Comparison of ENCODE assay signal across 19 cellular contexts in the genomic region with DNA sequence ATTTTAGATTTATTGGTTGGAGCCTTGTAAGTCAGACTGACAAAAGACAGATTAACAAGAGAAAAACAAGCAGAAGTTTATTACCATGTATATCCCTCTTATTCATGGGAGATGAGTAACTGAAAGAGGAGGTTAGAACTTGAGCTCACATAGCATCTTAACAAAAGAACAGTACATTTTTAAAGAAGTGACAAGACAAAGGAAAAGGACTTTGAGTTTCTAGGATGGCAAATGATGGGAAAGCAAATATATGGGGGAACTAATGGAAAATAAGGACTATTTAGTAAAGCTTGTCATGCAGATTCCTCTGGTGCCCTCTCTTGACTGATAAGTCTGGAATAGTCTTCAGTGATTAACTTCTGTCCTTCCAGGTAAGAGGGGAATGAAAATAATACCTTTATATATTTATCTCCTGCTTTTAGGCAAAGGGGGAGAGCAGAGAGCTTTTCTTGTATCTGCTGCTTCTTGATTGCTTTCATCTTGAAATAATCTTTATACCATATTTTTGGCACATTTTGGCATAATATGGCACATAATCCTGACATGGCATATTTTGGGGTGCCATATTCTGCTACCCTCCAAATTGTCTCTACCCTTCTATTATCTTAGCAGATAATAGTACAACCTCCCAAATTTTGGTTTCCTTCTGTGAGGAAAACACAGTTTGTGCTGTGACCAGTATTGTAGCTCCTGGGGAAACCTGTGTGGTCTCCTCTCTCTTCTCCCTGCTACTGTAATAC.
DNase-seq lines count a peak whose midpoint lies in the region; ATAC-seq and TF ChIP-seq lines count a peak whose summit lies in the region.
"Had no signal": no experiment of that assay in that cellular context is flagged by ENCODE, and none has a peak within 500 bp of the region (broad histone marks: within the 10 kb centered on the region; RNA-seq: fewer than 3 reads in every experiment).

No MANE protein-coding gene starts in this region.

- ATAC-seq in HG02588 (IDR thresholded peaks at IDR 0.05; ENCODE audit: unreplicated experiment) (no peak), GM18870 (IDR thresholded peaks at IDR 0.05; ENCODE audit: unreplicated experiment) (no peak)
- ATAC-seq: GM12878 had no signal

- H3K9ac ChIP-seq in ES-I3 (ENCODE audit: low read depth, low read length) (peak overlapping the region; percentile 26; the same call in 1 of the 2 replicates), HUES64 (ENCODE audit: low read depth, low read length) (peak overlapping the region; percentile 44; the same call in 1 of the 2 replicates), endodermal cell (ENCODE audit: extremely low read depth, low read length, poor library complexity, severe bottlenecking) (no peak overlapping the region)
- H3K9ac ChIP-seq: BLaER1 had no signal

- H3K9me3 Mint-ChIP-seq in endodermal cell = peaks cover 4% of the 10 kb centered on the region
- H3K9me3 Mint-ChIP-seq in activated T-helper 1 cell treated with anti-CD3 and anti-CD28 coated beads, Interleukin-12 subunit alpha, Interleukin-12 subunit beta, Interleukin-2, Interleukin-4 antibody, amounts not matched to agents 30 ng/mL and 10 ng/mL and 1 ng/mL, durations not matched to agents 14 hours and 24 hours and 36 hours = no peaks in the 10 kb centered on the region
- H3K9me3 Mint-ChIP-seq: CD4-positive, alpha-beta memory T cell had no signal

- H3K4me1 ChIP-seq in ES-I3 (ENCODE audit: insufficient read depth, low read length) = peaks cover 29% of the 10 kb centered on the region
- H3K4me1 ChIP-seq in HUES64 (ENCODE audit: insufficient read depth, low read length) = peaks cover 39% of the 10 kb centered on the region
- no peaks in the 10 kb centered on the region for H3K4me1 ChIP-seq in endodermal cell (ENCODE audit: control insufficient read depth, insufficient read depth, low read length)
- H3K4me1 ChIP-seq: BLaER1, Peyer's patch had no signal

- H3K9me3 ChIP-seq in ES-I3 (ENCODE audit: control insufficient read depth, insufficient read depth, low read length) (peaks cover 19% of the 10 kb centered on the region), HUES64 (ENCODE audit: insufficient read depth, low read depth, low read length) (peaks cover 9% of the 10 kb centered on the region), endodermal cell (ENCODE audit: control insufficient read depth, low read length) (peaks cover 7% of the 10 kb centered on the region)
- H3K9me3 ChIP-seq: BLaER1, Peyer's patch had no signal

- H3K36me3 ChIP-seq in ES-I3 (ENCODE audit: insufficient read depth, low read length) (no peaks in the 10 kb centered on the region), HUES64 (ENCODE audit: insufficient read depth, low read length) (no peaks in the 10 kb centered on the region), endodermal cell (ENCODE audit: control insufficient read depth, insufficient read depth, low read length) (no peaks in the 10 kb centered on the region)
- H3K36me3 ChIP-seq: BLaER1, Peyer's patch had no signal

- H3K36me3 Mint-ChIP-seq in endodermal cell (ENCODE audit: low read depth) = no peaks in the 10 kb centered on the region
- no peaks in the 10 kb centered on the region for H3K36me3 Mint-ChIP-seq in activated T-helper 1 cell treated with anti-CD3 and anti-CD28 coated beads, Interleukin-12 subunit alpha, Interleukin-12 subunit beta, Interleukin-2, Interleukin-4 antibody, amounts not matched to agents 30 ng/mL and 10 ng/mL and 1 ng/mL, durations not matched to agents 14 hours and 24 hours and 36 hours (ENCODE audit: low read depth)
- H3K36me3 Mint-ChIP-seq: CD4-positive, alpha-beta memory T cell had no signal

- H3K4me3 ChIP-seq in HUES64 (ENCODE audit: low read length) (no peak overlapping the region; the same call in 1 of the 2 replicates), endodermal cell (ENCODE audit: low read length) (no peak overlapping the region)
- H3K4me3 ChIP-seq: BLaER1, GM12878, Peyer's patch had no signal

- peaks cover 16% of the 10 kb centered on the region for H3K4me1 Mint-ChIP-seq in endodermal cell
- H3K4me1 Mint-ChIP-seq in activated T-helper 1 cell treated with anti-CD3 and anti-CD28 coated beads, Interleukin-12 subunit alpha, Interleukin-12 subunit beta, Interleukin-2, Interleukin-4 antibody, amounts not matched to agents 30 ng/mL and 10 ng/mL and 1 ng/mL, durations not matched to agents 14 hours and 24 hours and 36 hours (ENCODE audit: low read depth) = no peaks in the 10 kb centered on the region
- H3K4me1 Mint-ChIP-seq: CD4-positive, alpha-beta memory T cell had no signal

- H3K27me3 Mint-ChIP-seq in endodermal cell (ENCODE audit: insufficient read depth) = no peaks in the 10 kb centered on the region
- peaks cover 2% of the 10 kb centered on the region for H3K27me3 Mint-ChIP-seq in activated T-helper 1 cell treated with anti-CD3 and anti-CD28 coated beads, Interleukin-12 subunit alpha, Interleukin-12 subunit beta, Interleukin-2, Interleukin-4 antibody, amounts not matched to agents 30 ng/mL and 10 ng/mL and 1 ng/mL, durations not matched to agents 14 hours and 24 hours and 36 hours (ENCODE audit: insufficient read depth)

- H3K27ac ChIP-seq in HUES64 (ENCODE audit: low read depth, low read length) (peak overlapping the region; percentile 96), endodermal cell (ENCODE audit: low read depth, low read length) (no peak overlapping the region)
- H3K27ac ChIP-seq: BLaER1, Peyer's patch had no signal

- H3K27me3 ChIP-seq in HUES64 (ENCODE audit: insufficient read depth, low read length) (no peaks in the 10 kb centered on the region), endodermal cell (ENCODE audit: control insufficient read depth, insufficient read depth, low read length, poor library complexity, severe bottlenecking) (no peaks in the 10 kb centered on the region)
- H3K27me3 ChIP-seq: BLaER1, Peyer's patch had no signal

- intact Hi-C loops in activated T-helper 1 cell treated with anti-CD3 and anti-CD28 coated beads, Interleukin-12 subunit alpha, Interleukin-12 subunit beta, Interleukin-2, Interleukin-4 antibody, amounts not matched to agents 30 ng/mL and 10 ng/mL and 1 ng/mL, durations not matched to agents 14 hours and 24 hours and 36 hours (cut with micrococcal nuclease) = no loop called here

- H3K4me3 Mint-ChIP-seq in endodermal cell = no peak overlapping the region
- H3K4me3 Mint-ChIP-seq in activated T-helper 1 cell treated with anti-CD3 and anti-CD28 coated beads, Interleukin-12 subunit alpha, Interleukin-12 subunit beta, Interleukin-2, Interleukin-4 antibody, amounts not matched to agents 30 ng/mL and 10 ng/mL and 1 ng/mL, durations not matched to agents 14 hours and 24 hours and 36 hours = no peak overlapping the region
- H3K4me3 Mint-ChIP-seq: CD4-positive, alpha-beta memory T cell had no signal

- peak overlapping the region; percentile 59 for H3K27ac Mint-ChIP-seq in endodermal cell
- no peak overlapping the region for H3K27ac Mint-ChIP-seq in activated T-helper 1 cell treated with anti-CD3 and anti-CD28 coated beads, Interleukin-12 subunit alpha, Interleukin-12 subunit beta, Interleukin-2, Interleukin-4 antibody, amounts not matched to agents 30 ng/mL and 10 ng/mL and 1 ng/mL, durations not matched to agents 14 hours and 24 hours and 36 hours
- H3K27ac Mint-ChIP-seq: CD4-positive, alpha-beta memory T cell had no signal

- no peak for TF ChIP-seq CTCF in endodermal cell (conservative IDR thresholded peaks at IDR 0.05)

- DNase-seq in endodermal cell (no peak), medulla oblongata (ENCODE audit: extremely low spot score) (peak; percentile 31), NCI-H526 treated with DMSO at 0.1 percent for 48 hours (lab: John Stamatoyannopoulos, UW) (no peak)
- no peak for DNase-seq in activated T-helper 1 cell treated with anti-CD3 and anti-CD28 coated beads, Interleukin-12 subunit alpha, Interleukin-12 subunit beta, Interleukin-2, Interleukin-4 antibody, amounts not matched to agents 30 ng/mL and 10 ng/mL and 1 ng/mL, durations not matched to agents 14 hours and 24 hours and 36 hours (ENCODE audit: low spot score)
- DNase-seq: CD4-positive, alpha-beta memory T cell; DMS153; KG1; MV-4-11; NCI-H1694 treated with DMSO at 0.1 percent for 48 hours; NCI-H748 treated with DMSO at 0.1 percent for 48 hours; NK-92 treated with Interleukin-12 subunit alpha and Interleukin-12 subunit beta, amount 100 ng/mL, for 24 hours; Peyer's patch; Right ventricle myocardium superior had no signal
